In genomic region chr13:25778302-25778701, GRCh38 we compare ENCODE assay signal across 26 cellular contexts.
DNase-seq lines count a peak whose midpoint lies in the region; ATAC-seq, FAIRE-seq and TF ChIP-seq lines count a peak whose summit lies in the region.
"Had no signal": no experiment of that assay in that cellular context is flagged by ENCODE, and none has a peak within 500 bp of the region (broad histone marks: within the 10 kb centered on the region; RNA-seq: fewer than 3 reads in every experiment).

No MANE protein-coding gene starts in this region.

- H3K4me1 ChIP-seq in H1 (replicated peaks in 1 of 4; ENCODE audit: control insufficient read depth in 3 of 4, insufficient read depth in 4 of 4, low read length in 3 of 4), result no peaks in the 10 kb centered on the region
- H3K4me1 ChIP-seq: esophagus muscularis mucosa, suprapubic skin had no signal

- TF ChIP-seq CTCF in GM12865 (IDR thresholded peaks at IDR 0.05; ENCODE audit: insufficient read depth, low read depth, low read length, missing control alignments) (no peak), H1 (IDR thresholded peaks at IDR 0.05; ENCODE audit: control extremely low read depth in 1 of 3, insufficient read depth in 1 of 3, low read depth in 1 of 3, low read length in 3 of 3) (no peak)

- H3K79me2 ChIP-seq in H1 (ENCODE audit: control insufficient read depth in 1 of 2, insufficient read depth in 2 of 2, low read length in 2 of 2), result no peaks in the 10 kb centered on the region

- no peak overlapping the region for H3K4me2 ChIP-seq in H1 (ENCODE audit: insufficient read depth in 1 of 2, low read depth in 2 of 2, low read length in 2 of 2)

- CTCF ChIA-PET in H1 (lab: Charles Lee; ENCODE audit: partially characterized antibody), result no interaction called here

- H2BK12ac ChIP-seq in H1 (ENCODE audit: low read depth, low read length), result 0 out of 2 replicates have a peak overlapping the region, but pooled peaks have one; percentile 54

- H2BK5ac ChIP-seq in H1 (ENCODE audit: low read depth, low read length), result no peak overlapping the region

- DNase-seq in GM12865 (ENCODE audit: low read depth) (peak; percentile 13), NOMO-1 treated with DMSO at 0.1 percent for 48 hours (lab: John Stamatoyannopoulos, UW; ENCODE audit: unreplicated experiment) (peak; percentile 88), H1 (ENCODE audit: low read depth in 1 of 2, low spot score in 2 of 2) (no peak), D341Med (ENCODE audit: low spot score) (no peak), NCI-H510A treated with DMSO at 0.1 percent for 48 hours (lab: John Stamatoyannopoulos, UW) (no peak), T1000 (lab: John Stamatoyannopoulos, UW) (no peak), left ventricle myocardium superior (no peak)
- DNase-seq: activated CD4-positive, alpha-beta T cell treated with anti-CD3 and anti-CD28 coated beads, Interleukin-2, amount 50 U/mL, for 1 hour; activated naive CD8-positive, alpha-beta T cell treated with anti-CD3 and anti-CD28 coated beads, Interleukin-2, amount 10 ng/mL, durations not matched to agents 7 days and 5 days; C1 segment of cervical spinal cord; Calu3; effector CD8-positive, alpha-beta T cell; mucosa of descending colon; NCI-H146; NCI-H748 treated with DMSO at 0.1 percent for 48 hours; psoas muscle; T-helper 2 cell had no signal

- H3K18ac ChIP-seq in H1 (ENCODE audit: extremely low read depth, low read length), result no peak overlapping the region

- ATAC-seq in HG03175 (IDR thresholded peaks at IDR 0.05; ENCODE audit: unreplicated experiment) (peak; percentile 68), left ventricle myocardium superior (no peak)
- ATAC-seq: HepG2; psoas muscle; stimulated activated effector memory CD8-positive, alpha-beta T cell treated with anti-CD3 and anti-CD28 coated beads, Interleukin-12 subunit alpha, Interleukin-12 subunit beta, amount 100 ng/mL, for 72 hours had no signal

- H2BK15ac ChIP-seq in H1 (ENCODE audit: low read length), result 0 out of 2 replicates have a peak overlapping the region, but pooled peaks have one; percentile 12

- FAIRE-seq in H1 (lab: Jason Lieb, UNC), result peak; percentile 24
- FAIRE-seq: frontal cortex, HepG2, islet of Langerhans, urothelium cell line had no signal

- H4K5ac ChIP-seq in H1 (ENCODE audit: insufficient read length, low read depth, low read length), result no peak overlapping the region

- H3K36me3 ChIP-seq in H1 (ENCODE audit: control insufficient read depth in 2 of 4, insufficient read depth in 4 of 4, low read length in 3 of 4), result no peaks in the 10 kb centered on the region
- H3K36me3 ChIP-seq: esophagus muscularis mucosa, SJSA1, suprapubic skin had no signal

- no peak overlapping the region for H2BK120ac ChIP-seq in H1 (replicated peaks; ENCODE audit: low read depth, low read length)

- whole genome bisulfite sequencing in H1 (ENCODE audit: extremely low coverage in 1 of 2, insufficient coverage in 1 of 2, insufficient read length in 1 of 2, insufficient replicate concordance in 2 of 2, low coverage in 1 of 2, low lambda C conversion rate in 2 of 2, missing lambda C conversion rate in 1 of 2), 2 experiments, result 95% methylated on average over 5 of the region's 5 CpGs; no CpG with 5 or more reads in 1 of the 2 experiments

- H3K79me1 ChIP-seq in H1 (ENCODE audit: low read depth, low read length), result no peaks in the 10 kb centered on the region

- H3K4ac ChIP-seq in H1 (replicated peaks; ENCODE audit: insufficient read length, low read depth, low read length), result no peak overlapping the region

- TF ChIP-seq RAD21 in H1 (IDR thresholded peaks at IDR 0.05 in 1 of 2, conservative IDR thresholded peaks at IDR 0.05 in 1 of 2; ENCODE audit: low read depth in 2 of 2, low read length in 2 of 2), result no peak

- intact Hi-C loops in left ventricle myocardium superior (cut with micrococcal nuclease), result no loop called here

- no peak for TF ChIP-seq POLR2A in H1 (IDR thresholded peaks at IDR 0.05; ENCODE audit: control extremely low read depth in 1 of 2, low read depth in 2 of 2, low read length in 2 of 2)

- POLR2A ChIA-PET in H1 (lab: Charles Lee; ENCODE audit: partially characterized antibody), result no interaction called here

- no peaks in the 10 kb centered on the region for H3K23me2 ChIP-seq in H1 (ENCODE audit: low read depth, low read length)

- no peak overlapping the region for H4K91ac ChIP-seq in H1 (replicated peaks; ENCODE audit: insufficient read length, low read length)

- no peak overlapping the region for H3K56ac ChIP-seq in H1 (replicated peaks; ENCODE audit: insufficient read length, low read depth, low read length)

- H3K27ac ChIP-seq in H1 (ENCODE audit: low read depth, low read length), result no peak overlapping the region
- H3K27ac ChIP-seq: esophagus muscularis mucosa, psoas muscle, SJSA1, suprapubic skin had no signal

- no peak overlapping the region for H3K14ac ChIP-seq in H1 (ENCODE audit: insufficient read length)

- no peak overlapping the region for H3K9ac ChIP-seq in H1 (replicated peaks in 1 of 4; ENCODE audit: extremely low read depth in 1 of 4, low read depth in 3 of 4, low read length in 3 of 4)

- no peak overlapping the region for H3K4me3 ChIP-seq in GM12865 (ENCODE audit: low read depth, low read length)
- no peak overlapping the region for H3K4me3 ChIP-seq in H1 (ENCODE audit: extremely low read depth in 1 of 4, insufficient read depth in 2 of 4, low read depth in 3 of 4, low read length in 4 of 4)
- H3K4me3 ChIP-seq: esophagus muscularis mucosa, mucosa of descending colon, psoas muscle, SJSA1, suprapubic skin had no signal

- no peaks in the 10 kb centered on the region for H3K9me3 ChIP-seq in H1 (ENCODE audit: insufficient read depth in 2 of 2, low read depth in 1 of 2, low read length in 1 of 2)
- H3K9me3 ChIP-seq: esophagus muscularis mucosa, mucosa of descending colon, psoas muscle, SJSA1, suprapubic skin had no signal

- no peaks in the 10 kb centered on the region for H3K27me3 ChIP-seq in H1 (replicated peaks in 1 of 4; ENCODE audit: control insufficient read depth in 3 of 4, extremely low read depth in 1 of 4, insufficient read depth in 3 of 4, low read length in 3 of 4)
- H3K27me3 ChIP-seq: SJSA1, suprapubic skin had no signal

- no peak overlapping the region for H4K8ac ChIP-seq in H1 (ENCODE audit: extremely low read depth, insufficient read depth, low read length)

- no peaks in the 10 kb centered on the region for H4K20me1 ChIP-seq in H1 (replicated peaks in 1 of 2; ENCODE audit: control insufficient read depth in 1 of 2, insufficient read depth in 2 of 2, low read length in 2 of 2)

- no peak overlapping the region for H2AK5ac ChIP-seq in H1 (ENCODE audit: low read depth, low read length)

- no peak overlapping the region for H2BK20ac ChIP-seq in H1 (ENCODE audit: low read length)

- TF ChIP-seq EP300 in H1 (IDR thresholded peaks at IDR 0.05; ENCODE audit: borderline replicate concordance in 1 of 2, low read depth in 2 of 2, low read length in 2 of 2), result no peak

- H2AFZ ChIP-seq in H1 (ENCODE audit: low read length), result no peak overlapping the region

- no peak overlapping the region for H3K23ac ChIP-seq in H1 (ENCODE audit: insufficient read length)

TF ChIP-seq in H1, 55 proteins besides CTCF, POLR2A, EP300 and RAD21:
- TF ChIP-seq NANOG (IDR thresholded peaks at IDR 0.05; ENCODE audit: insufficient read depth, low read depth, low read length, poor library complexity, severe bottlenecking), result no peak

Comparison
In these comparisons a context has a peak if more than half of its experiments do, and no peak if none do; other contexts are left out.
1. DNase-seq: peak in GM12865 (single experiment) and NOMO-1 treated with DMSO at 0.1 percent for 48 hours (single experiment); none in H1 (0 of 2), D341Med (single experiment), NCI-H510A treated with DMSO at 0.1 percent for 48 hours (single experiment), T1000 (single experiment) and left ventricle myocardium superior (single experiment).